In the genomic region with DNA sequence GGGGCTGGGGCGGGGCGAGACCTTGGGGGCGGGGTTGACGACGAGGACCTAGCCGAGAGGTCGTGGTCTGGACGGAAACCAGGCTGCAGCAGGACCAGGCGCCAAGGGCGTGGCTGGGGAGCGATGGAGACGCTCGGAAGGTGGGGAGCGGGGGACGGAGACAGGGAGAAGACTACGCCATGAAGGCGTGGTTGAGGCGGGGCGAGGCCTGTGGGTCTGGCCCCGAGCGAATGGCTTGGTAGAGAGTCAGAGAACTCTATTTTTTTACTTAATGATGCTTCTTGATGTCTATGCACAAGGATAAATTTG, we compare ENCODE assay signal across 8 cellular contexts. TPM values are rescaled to one million over a fixed set of nuclear protein-coding genes. Genes with fewer than 3 reads are reported as not detected.
DNase-seq lines count a peak whose midpoint lies in the region; ATAC-seq and TF ChIP-seq lines count a peak whose summit lies in the region.

No MANE protein-coding gene starts in this region.

- H3K9me3 Mint-ChIP-seq in T-cell: no peaks in the 10 kb centered on the region
- peaks cover 6 to 7% of the 10 kb centered on the region in 2 donors for H3K9me3 Mint-ChIP-seq in stimulated activated naive B cell treated with anti-CD40 and anti-IgM and Interleukin-4, amounts not matched to agents 10 μg/mL and 1 μg/mL and 100 μg/mL, for 72 hours

- H3K27me3 Mint-ChIP-seq in T-cell: no peaks in the 10 kb centered on the region
- no peaks in the 10 kb centered on the region for H3K27me3 Mint-ChIP-seq in stimulated activated naive B cell treated with anti-CD40 and anti-IgM and Interleukin-4, amounts not matched to agents 10 μg/mL and 1 μg/mL and 100 μg/mL, for 72 hours

- peak in 2 of 4 experiments; percentile 8 for ATAC-seq in T-cell (replicated peaks in 1 of 4)
- no peak for ATAC-seq in stimulated activated naive B cell treated with anti-CD40 and anti-IgM and Interleukin-4, amounts not matched to agents 10 μg/mL and 1 μg/mL and 100 μg/mL, for 72 hours (replicated peaks)
- ATAC-seq in HG03108 (IDR thresholded peaks at IDR 0.05; ENCODE audit: unreplicated experiment): no peak

- peak overlapping the region; percentile 12 to 27 for H3K4me3 ChIP-seq in foreskin fibroblast (ENCODE audit: low read depth in 1 of 2, low read length in 2 of 2)

- peak; percentile 99 for DNase-seq in NCI-H748 (lab: John Stamatoyannopoulos, UW; ENCODE audit: unreplicated experiment)
- DNase-seq in NCI-H748 treated with DMSO at 0.1 percent for 48 hours (lab: John Stamatoyannopoulos, UW): no peak
- DNase-seq in T-cell: no peak
- DNase-seq in foreskin fibroblast: no peak
- DNase-seq in stimulated activated naive B cell treated with anti-CD40 and anti-IgM and Interleukin-4, amounts not matched to agents 10 μg/mL and 1 μg/mL and 100 μg/mL, for 72 hours: no peak
- DNase-seq in UCSD-AML1 (lab: John Stamatoyannopoulos, UW; ENCODE audit: unreplicated experiment): no peak
- no peak for DNase-seq in SW480 (ENCODE audit: low spot score)

- CTCF ChIA-PET in T-cell (lab: Charles Lee): no interaction called here

- peaks cover 27 to 36% (median 34%) of the 10 kb centered on the region in 3 donors for H3K4me1 Mint-ChIP-seq in T-cell
- peaks cover 10 to 30% of the 10 kb centered on the region in 2 donors for H3K4me1 Mint-ChIP-seq in stimulated activated naive B cell treated with anti-CD40 and anti-IgM and Interleukin-4, amounts not matched to agents 10 μg/mL and 1 μg/mL and 100 μg/mL, for 72 hours

- POLR2A ChIA-PET in T-cell (lab: Charles Lee): no interaction called here

- H3K27ac Mint-ChIP-seq in T-cell: peak overlapping the region; percentile 92 to 95
- peak overlapping the region; percentile 98 for H3K27ac Mint-ChIP-seq in stimulated activated naive B cell treated with anti-CD40 and anti-IgM and Interleukin-4, amounts not matched to agents 10 μg/mL and 1 μg/mL and 100 μg/mL, for 72 hours

- H3K36me3 Mint-ChIP-seq in T-cell: peaks cover 21% of the 10 kb centered on the region
- H3K36me3 Mint-ChIP-seq in stimulated activated naive B cell treated with anti-CD40 and anti-IgM and Interleukin-4, amounts not matched to agents 10 μg/mL and 1 μg/mL and 100 μg/mL, for 72 hours: peaks cover 21 to 31% of the 10 kb centered on the region in 2 donors

- no peak for TF ChIP-seq CTCF in foreskin fibroblast (IDR thresholded peaks at IDR 0.05; ENCODE audit: low read depth, low read length)

- peak overlapping the region; percentile 88 to 91 (median 89) for H3K4me3 Mint-ChIP-seq in T-cell
- H3K4me3 Mint-ChIP-seq in stimulated activated naive B cell treated with anti-CD40 and anti-IgM and Interleukin-4, amounts not matched to agents 10 μg/mL and 1 μg/mL and 100 μg/mL, for 72 hours: peak overlapping the region; percentile 95 to 98

RNA-seq across cellular contexts. Expression of a gene that starts 0.7 kb away (rescaled TPM):
- 10 to 100 TPM; 31.5 to 37.7 (median 35.0) TPM for total RNA-seq in T-cell

RNA-seq across cellular contexts. Expression of a gene that starts 8.2 kb away (rescaled TPM):
- 100 to 1,000 TPM; 205 to 228 (median 215) TPM for total RNA-seq in T-cell

RNA-seq across cellular contexts. Expression of a gene that starts 15.6 kb away (rescaled TPM):
- total RNA-seq in T-cell: 10 to 100 TPM; 49.4 to 92.6 (median 79.4) TPM

RNA-seq across cellular contexts. Expression of a gene that starts 51.0 kb away (rescaled TPM):
- total RNA-seq in T-cell: 10 to 100 TPM; 13.7 to 19.7 (median 18.4) TPM
